ENCODE assay signal across 15 cellular contexts in genomic region chr9:126676685-126677143, GRCh38.
DNase-seq lines count a peak whose midpoint lies in the region; ATAC-seq and TF ChIP-seq lines count a peak whose summit lies in the region.
"Had no signal": no experiment of that assay in that cellular context is flagged by ENCODE, and none has a peak within 500 bp of the region (broad histone marks: within the 10 kb centered on the region; RNA-seq: fewer than 3 reads in every experiment).

No MANE protein-coding gene starts in this region.

- no peak for TF ChIP-seq CTCF in RWPE2 (IDR thresholded peaks at IDR 0.05; ENCODE audit: poor library complexity, severe bottlenecking)
- no peak for TF ChIP-seq CTCF in GM13977 (IDR thresholded peaks at IDR 0.05; ENCODE audit: extremely low read depth, insufficient read depth, missing control alignments)

- H3K27ac ChIP-seq in RWPE2 (ENCODE audit: poor library complexity, severe bottlenecking): no peak overlapping the region
- H3K27ac ChIP-seq: Peyer's patch, tibial nerve had no signal

- H3K27me3 ChIP-seq in RWPE2 (ENCODE audit: insufficient read depth, poor library complexity, severe bottlenecking): no peaks in the 10 kb centered on the region

- peak; percentile 52; the same call in 1 of the 3 replicates for ATAC-seq in RWPE2 (ENCODE audit: low read depth)
- ATAC-seq: activated T-helper 17 cell treated with anti-CD3 and anti-CD28 coated beads, Interleukin-2, amount 50 U/mL, for 72 hours had no signal

- H3K36me3 ChIP-seq in RWPE2 (ENCODE audit: low read depth): no peaks in the 10 kb centered on the region
- H3K36me3 ChIP-seq: Peyer's patch, tibial nerve had no signal

- peak; percentile 6 for DNase-seq in stimulated activated CD4-positive, alpha-beta T cell treated with anti-CD3 and anti-CD28 coated beads, Interleukin-4, amount 100 ng/mL, for 1 hour
- DNase-seq in stimulated activated CD4-positive, alpha-beta T cell treated with anti-CD3 and anti-CD28 coated beads, Interleukin-1b, Interleukin-23, amount 100 ng/mL, for 48 hours: no peak
- DNase-seq in RWPE2 (ENCODE audit: low spot score) (no peak), iPS DF 4.7 (ENCODE audit: extremely low read depth, low spot score) (peak; percentile 81), GM13977 (ENCODE audit: low spot score) (no peak), nucleus accumbens (lab: John Stamatoyannopoulos, UW) (no peak), KG1 (lab: John Stamatoyannopoulos, UW) (no peak)
- DNase-seq in central memory CD4-positive, alpha-beta T cell: no peak
- DNase-seq: aorta, dermis blood vessel endothelial cell, NCI-H510A, Peyer's patch, posterior cingulate gyrus had no signal

- H3K4me3 ChIP-seq in RWPE2 (ENCODE audit: severe bottlenecking): no peak overlapping the region
- H3K4me3 ChIP-seq: Peyer's patch, tibial nerve had no signal

- in situ Hi-C loops in GM13977 (cut with MboI; ENCODE audit: low pct_unique_long_range_greater_than_20kb, low sequenced_read_pairs, unreplicated experiment): no loop called here

- no peaks in the 10 kb centered on the region for H3K9me3 ChIP-seq in RWPE2 (ENCODE audit: severe bottlenecking)
- H3K9me3 ChIP-seq: Peyer's patch, tibial nerve had no signal

- H3K4me1 ChIP-seq in RWPE2 (ENCODE audit: insufficient read depth, poor library complexity, severe bottlenecking): peaks cover 3% of the 10 kb centered on the region
- H3K4me1 ChIP-seq: Peyer's patch had no signal

Comparison
In these comparisons a context has a peak if more than half of its experiments do, and no peak if none do; other contexts are left out.
1. DNase-seq: peak in stimulated activated CD4-positive, alpha-beta T cell treated with anti-CD3 and anti-CD28 coated beads, Interleukin-4, amount 100 ng/mL, for 1 hour (single experiment) and iPS DF 4.7 (single experiment); none in stimulated activated CD4-positive, alpha-beta T cell treated with anti-CD3 and anti-CD28 coated beads, Interleukin-1b, Interleukin-23, amount 100 ng/mL, for 48 hours (single experiment), RWPE2 (single experiment), GM13977 (single experiment), nucleus accumbens (0 of 56), KG1 (single experiment) and central memory CD4-positive, alpha-beta T cell (single experiment).